ENCODE assay signal across 1 cellular context in genomic region chr11:110376711-110377324, GRCh38.
TF ChIP-seq lines count a peak whose summit lies in the region.

No MANE protein-coding gene starts in this region.

TF ChIP-seq in H1, 55 proteins besides CTCF, POLR2A, EP300 and RAD21:
- TF ChIP-seq SIN3A (conservative IDR thresholded peaks at IDR 0.05 in 1 of 2, IDR thresholded peaks at IDR 0.05 in 1 of 2; ENCODE audit: low read depth in 1 of 2, low read length in 2 of 2) (peak; percentile 67 to 93; a peak in 3 of 4 replicates), JUND (IDR thresholded peaks at IDR 0.05; ENCODE audit: low read length) (no peak), YY1 (IDR thresholded peaks at IDR 0.05; ENCODE audit: low read depth, low read length) (0 out of 2 replicates have a peak, but pooled peaks have one; percentile 25)
